In genomic region chr1:231973840-231974239, GRCh38 we compare ENCODE assay signal across 21 cellular contexts.
A peak's percentile ranks its signal among the peaks of the same experiment; 100 is the strongest.
DNase-seq lines count a peak whose midpoint lies in the region; ATAC-seq and TF ChIP-seq lines count a peak whose summit lies in the region.
"Had no signal": no experiment of that assay in that cellular context is flagged by ENCODE, and none has a peak within 500 bp of the region (broad histone marks: within the 10 kb centered on the region; RNA-seq: fewer than 3 reads in every experiment).

No MANE protein-coding gene starts in this region.

- peak; percentile 61 for DNase-seq in activated CD8-positive, alpha-beta memory T cell treated with anti-CD3 and anti-CD28 coated beads for 24 hours
- DNase-seq in activated CD8-positive, alpha-beta memory T cell treated with anti-CD3 and anti-CD28 coated beads, Interleukin-2, amount 50 U/mL, for 48 hours = no peak
- peak; percentile 53 for DNase-seq in Daoy (ENCODE audit: low read depth)
- DNase-seq in activated T-cell treated with anti-CD3 and anti-CD28 coated beads, Interleukin-2, amount 50 U/mL, for 72 hours = peak; percentile 32
- peak; percentile 84 for DNase-seq in myocyte (ENCODE audit: low read depth)
- no peak for DNase-seq in NCI-H226
- DNase-seq in esophagus muscularis mucosa (ENCODE audit: extremely low spot score) = no peak
- no peak for DNase-seq in lower leg skin (ENCODE audit: low spot score in 2 of 2)
- DNase-seq: adrenal gland, DMS 273 treated with DMSO at 0.1 percent for 48 hours, left colon, NCI-H1417, NCI-H2171, SIG-M5, T-cell, testis had no signal

- H3K4me3 ChIP-seq in esophagus muscularis mucosa (no peak overlapping the region), lower leg skin (ENCODE audit: low read depth, poor library complexity, severe bottlenecking) (no peak overlapping the region)
- H3K4me3 ChIP-seq: adrenal gland; BLaER1 treated with 17β-estradiol and CSF1 and Interleukin-3, amounts not matched to agents 10 nM and 100 nM; prostate gland; testis had no signal

- no peak for TF ChIP-seq EP300 in esophagus muscularis mucosa (IDR thresholded peaks at IDR 0.05)

- no peaks in the 10 kb centered on the region for H3K27me3 Mint-ChIP-seq in activated T-cell treated with anti-CD3 and anti-CD28 coated beads, Interleukin-2, amount 50 U/mL, for 72 hours (ENCODE audit: low read depth)
- H3K27me3 Mint-ChIP-seq: T-cell had no signal

- no peak overlapping the region for H3K27ac ChIP-seq in esophagus muscularis mucosa (replicated peaks in 1 of 4)
- H3K27ac ChIP-seq: adrenal gland; BLaER1 treated with 17β-estradiol and CSF1 and Interleukin-3, amounts not matched to agents 10 nM and 100 nM; prostate gland; testis; VCaP had no signal

- peaks cover 0 to 4% (median 2%) of the 10 kb centered on the region in 4 donors for H3K9me3 ChIP-seq in esophagus muscularis mucosa
- H3K9me3 ChIP-seq: adrenal gland, prostate gland, testis had no signal

- 84% methylated on average over 5 of the region's 5 CpGs for WGBS in esophagus muscularis mucosa
- 84 to 86% methylated on average over 5 of the region's 5 CpGs for WGBS in lower leg skin, 2 donors

- TF ChIP-seq POLR2A in esophagus muscularis mucosa (IDR thresholded peaks at IDR 0.05; ENCODE audit: low read depth) = no peak
- no peak for TF ChIP-seq POLR2A in lower leg skin (IDR thresholded peaks at IDR 0.05)

- intact Hi-C loops in esophagus muscularis mucosa (cut with DNase I) (no loop called here), lower leg skin (cut with DNase I; ENCODE audit: low total_unique reads) (no loop called here)

- peak; percentile 95 for ATAC-seq in activated T-cell treated with anti-CD3 and anti-CD28 coated beads, Interleukin-2, amount 50 U/mL, for 72 hours (replicated peaks in 1 of 2)
- ATAC-seq: left colon had no signal

- H3K36me3 Mint-ChIP-seq in activated T-cell treated with anti-CD3 and anti-CD28 coated beads, Interleukin-2, amount 50 U/mL, for 72 hours (ENCODE audit: insufficient read depth in 2 of 2) = peaks cover 5 to 11% of the 10 kb centered on the region in 2 donors

- peaks cover 2 to 4% of the 10 kb centered on the region in 2 donors for H3K9me3 Mint-ChIP-seq in activated T-cell treated with anti-CD3 and anti-CD28 coated beads, Interleukin-2, amount 50 U/mL, for 72 hours

- H3K27ac Mint-ChIP-seq in activated T-cell treated with anti-CD3 and anti-CD28 coated beads, Interleukin-2, amount 50 U/mL, for 72 hours = no peak overlapping the region
- H3K27ac Mint-ChIP-seq: mesothelial cell of epicardium, T-cell had no signal

- H3K4me1 Mint-ChIP-seq in activated T-cell treated with anti-CD3 and anti-CD28 coated beads, Interleukin-2, amount 50 U/mL, for 72 hours (ENCODE audit: low read depth) = peaks cover 40% of the 10 kb centered on the region

- H3K4me1 ChIP-seq in esophagus muscularis mucosa = peaks cover 0 to 8% (median 0%) of the 10 kb centered on the region in 4 donors
- H3K4me1 ChIP-seq: prostate gland, testis had no signal

- peak overlapping the region; percentile 30 to 40 for H3K4me3 Mint-ChIP-seq in activated T-cell treated with anti-CD3 and anti-CD28 coated beads, Interleukin-2, amount 50 U/mL, for 72 hours
- H3K4me3 Mint-ChIP-seq: mesothelial cell of epicardium, neural crest cell, T-cell had no signal

- H3K36me3 ChIP-seq in esophagus muscularis mucosa = no peaks in the 10 kb centered on the region
- H3K36me3 ChIP-seq: adrenal gland, prostate gland had no signal

- H3K27me3 ChIP-seq in esophagus muscularis mucosa = no peaks in the 10 kb centered on the region
- H3K27me3 ChIP-seq: adrenal gland; BLaER1 treated with 17β-estradiol and CSF1 and Interleukin-3, amounts not matched to agents 10 nM and 100 nM; testis had no signal

- no peak for TF ChIP-seq CTCF in esophagus muscularis mucosa (IDR thresholded peaks at IDR 0.05)
- TF ChIP-seq CTCF in lower leg skin (IDR thresholded peaks at IDR 0.05) = no peak

Comparison
In these comparisons a context has a peak if more than half of its experiments do, and no peak if none do; other contexts are left out.
1. DNase-seq: peak in activated CD8-positive, alpha-beta memory T cell treated with anti-CD3 and anti-CD28 coated beads for 24 hours (single experiment), Daoy (single experiment), activated T-cell treated with anti-CD3 and anti-CD28 coated beads, Interleukin-2, amount 50 U/mL, for 72 hours (2 of 2) and myocyte (single experiment); none in activated CD8-positive, alpha-beta memory T cell treated with anti-CD3 and anti-CD28 coated beads, Interleukin-2, amount 50 U/mL, for 48 hours (single experiment), NCI-H226 (single experiment), esophagus muscularis mucosa (single experiment) and lower leg skin (0 of 2).